Comparison of ENCODE assay signal across 26 cellular contexts in the genomic region with DNA sequence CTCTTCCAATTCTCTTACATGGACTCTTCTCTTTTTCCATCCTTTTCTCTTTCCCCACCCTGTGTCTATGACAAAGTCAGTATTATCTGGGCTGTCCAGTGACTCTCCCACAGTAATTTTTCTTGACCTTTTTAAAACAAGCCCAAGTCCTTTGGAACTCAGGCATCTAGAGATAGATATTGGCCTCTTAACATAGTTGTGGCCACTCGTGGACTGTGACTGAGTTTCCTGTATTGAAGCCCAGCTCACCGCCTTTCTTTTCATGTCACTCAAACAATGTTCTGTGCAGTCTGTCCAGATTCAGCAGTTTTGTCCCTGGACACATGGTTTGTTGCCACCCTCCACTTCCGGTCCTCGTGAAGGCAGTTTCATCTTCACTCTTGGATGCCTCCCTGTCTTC.
DNase-seq lines count a peak whose midpoint lies in the region; ATAC-seq, FAIRE-seq and TF ChIP-seq lines count a peak whose summit lies in the region.
"Had no signal": no experiment of that assay in that cellular context is flagged by ENCODE, and none has a peak within 500 bp of the region (broad histone marks: within the 10 kb centered on the region; RNA-seq: fewer than 3 reads in every experiment).

No MANE protein-coding gene starts in this region.

- H3K4ac ChIP-seq in trophoblast cell (ENCODE audit: low read depth, low read length): no peak overlapping the region

- no peak overlapping the region for H2BK5ac ChIP-seq in trophoblast cell (ENCODE audit: low read depth, low read length, poor library complexity)

- H3K79me1 ChIP-seq in trophoblast cell (ENCODE audit: low read length): no peaks in the 10 kb centered on the region

- H3K23ac ChIP-seq in trophoblast cell (ENCODE audit: low read length): peak overlapping the region; percentile 11

- H3K4me3 ChIP-seq in cardiac muscle cell (no peak overlapping the region), heart left ventricle (no peak overlapping the region), trophoblast cell (ENCODE audit: low read depth, low read length) (peak overlapping the region; percentile 27), tibial nerve (no peak overlapping the region)
- H3K4me3 ChIP-seq: A549; BLaER1 treated with 17β-estradiol and CSF1 and Interleukin-3, amounts not matched to agents 10 nM and 100 nM; GM12878 had no signal

- no peaks in the 10 kb centered on the region for H3K9me3 ChIP-seq in cardiac muscle cell (ENCODE audit: low read depth)
- no peaks in the 10 kb centered on the region for H3K9me3 ChIP-seq in heart left ventricle
- no peaks in the 10 kb centered on the region for H3K9me3 ChIP-seq in trophoblast cell (ENCODE audit: insufficient read depth, low read depth, low read length)
- H3K9me3 ChIP-seq in tibial nerve: no peaks in the 10 kb centered on the region
- H3K9me3 ChIP-seq: A549; BLaER1 treated with 17β-estradiol and CSF1 and Interleukin-3, amounts not matched to agents 10 nM and 100 nM had no signal

- no peak for TF ChIP-seq CTCF in cardiac muscle cell (IDR thresholded peaks at IDR 0.05; ENCODE audit: low read depth, low read length)
- TF ChIP-seq CTCF in heart left ventricle (IDR thresholded peaks at IDR 0.05): no peak
- no peak for TF ChIP-seq CTCF in tibial nerve (IDR thresholded peaks at IDR 0.05)

- FAIRE-seq in urothelium cell line (lab: Jason Lieb, UNC): peak; percentile 76
- FAIRE-seq: A549, GM12878, GM12892, GM18507 had no signal

- H2BK120ac ChIP-seq in trophoblast cell (ENCODE audit: insufficient read depth, low read length, poor library complexity): no peak overlapping the region

- TF ChIP-seq POLR2A in heart left ventricle (IDR thresholded peaks at IDR 0.05) (no peak), tibial nerve (IDR thresholded peaks at IDR 0.05) (no peak)

- no peaks in the 10 kb centered on the region for H3K79me2 ChIP-seq in trophoblast cell (ENCODE audit: control insufficient read depth, insufficient read depth, low read length, poor library complexity)

- H4K91ac ChIP-seq in trophoblast cell (ENCODE audit: low read depth, low read length): no peak overlapping the region

- H3K4me1 ChIP-seq in cardiac muscle cell (ENCODE audit: low read depth) (peaks cover 14% of the 10 kb centered on the region), heart left ventricle (no peaks in the 10 kb centered on the region), trophoblast cell (ENCODE audit: control insufficient read depth in 1 of 2, insufficient read depth in 2 of 2, low read length in 2 of 2) (no peaks in the 10 kb centered on the region), tibial nerve (no peaks in the 10 kb centered on the region)
- H3K4me1 ChIP-seq: A549 had no signal

- WGBS in heart left ventricle, 4 donors: 62 to 71% (median 67%) methylated on average over 4 of the region's 4 CpGs
- whole genome bisulfite sequencing in trophoblast cell (ENCODE audit: extremely low coverage, insufficient coverage, insufficient read length): no CpG with 5 or more reads among the region's 4 CpGs
- 74 to 75% methylated on average over 4 of the region's 4 CpGs for WGBS in tibial nerve, 2 donors

- no peak overlapping the region for H3K4me2 ChIP-seq in trophoblast cell (ENCODE audit: low read length)
- H3K4me2 ChIP-seq: A549 had no signal

- H4K12ac ChIP-seq in trophoblast cell (ENCODE audit: low read depth, low read length): no peak overlapping the region

- H3K27ac ChIP-seq in cardiac muscle cell (peak overlapping the region; percentile 31), heart left ventricle (no peak overlapping the region), trophoblast cell (ENCODE audit: low read depth, low read length) (no peak overlapping the region), tibial nerve (no peak overlapping the region)
- H3K27ac ChIP-seq: 22Rv1; A549; BLaER1 treated with 17β-estradiol and CSF1 and Interleukin-3, amounts not matched to agents 10 nM and 100 nM; C4-2B had no signal

- DNase-seq in cardiac muscle cell (ENCODE audit: low read depth in 1 of 2, low spot score in 1 of 2) (peak in 1 of 2 donors; percentile 24), heart left ventricle (no peak), foreskin melanocyte (peak; percentile 23), trophoblast cell (no peak), urothelium cell line (ENCODE audit: low spot score) (no peak), tibial nerve (ENCODE audit: low spot score in 2 of 2) (no peak)
- DNase-seq: AML-193; CD4-positive, alpha-beta T cell; CD8-positive, alpha-beta T cell; COR-L47; DMS 273 treated with DMSO at 0.1 percent for 48 hours; DMS153; DMS53; DMS79; DND-41; EL; GDM1 had no signal

- H3K14ac ChIP-seq in trophoblast cell (ENCODE audit: low read length): no peak overlapping the region

- no peak overlapping the region for H4K8ac ChIP-seq in trophoblast cell (ENCODE audit: low read depth, low read length)

- H2AK5ac ChIP-seq in trophoblast cell (ENCODE audit: low read length): no peak overlapping the region

- intact Hi-C loops in heart left ventricle (cut with DNase I): no loop called here

- TF ChIP-seq EP300 in tibial nerve (IDR thresholded peaks at IDR 0.05): no peak

- H3K36me3 ChIP-seq in cardiac muscle cell (no peaks in the 10 kb centered on the region), heart left ventricle (no peaks in the 10 kb centered on the region), trophoblast cell (ENCODE audit: control insufficient read depth in 1 of 2, insufficient read depth in 2 of 2, low read length in 2 of 2) (no peaks in the 10 kb centered on the region), tibial nerve (no peaks in the 10 kb centered on the region)
- H3K36me3 ChIP-seq: BLaER1 treated with 17β-estradiol and CSF1 and Interleukin-3, amounts not matched to agents 10 nM and 100 nM had no signal

- H2AFZ ChIP-seq in trophoblast cell (ENCODE audit: insufficient read depth, low read length, poor library complexity): no peak overlapping the region

- no peak overlapping the region for H3K18ac ChIP-seq in trophoblast cell (ENCODE audit: low read length)

- ATAC-seq in heart left ventricle (no peak), HG03378 (IDR thresholded peaks at IDR 0.05; ENCODE audit: unreplicated experiment) (no peak), HG03280 (IDR thresholded peaks at IDR 0.05; ENCODE audit: unreplicated experiment) (no peak)
- ATAC-seq: A549; CD8-positive, alpha-beta T cell; GM12878 had no signal

- no peak overlapping the region for H2BK12ac ChIP-seq in trophoblast cell (ENCODE audit: low read length)

- no peaks in the 10 kb centered on the region for H3K27me3 ChIP-seq in cardiac muscle cell
- H3K27me3 ChIP-seq in heart left ventricle: no peaks in the 10 kb centered on the region
- no peaks in the 10 kb centered on the region for H3K27me3 ChIP-seq in trophoblast cell (ENCODE audit: insufficient read depth, low read length)
- no peaks in the 10 kb centered on the region for H3K27me3 ChIP-seq in tibial nerve
- H3K27me3 ChIP-seq: BLaER1 treated with 17β-estradiol and CSF1 and Interleukin-3, amounts not matched to agents 10 nM and 100 nM had no signal

- H3K9ac ChIP-seq in trophoblast cell (ENCODE audit: low read length): peak overlapping the region; percentile 15
- H3K9ac ChIP-seq: BLaER1 treated with 17β-estradiol and CSF1 and Interleukin-3, amounts not matched to agents 10 nM and 100 nM had no signal
